ENCODE assay signal across 1 cellular context in genomic region chr14:89650077-89650978, GRCh38.
TF ChIP-seq lines count a peak whose summit lies in the region.

No MANE protein-coding gene starts in this region.

TF ChIP-seq in SK-N-SH, 30 proteins besides CTCF, POLR2A, EP300 and RAD21 (continued from another document):
- TF ChIP-seq IRF3 (IDR thresholded peaks at IDR 0.05; ENCODE audit: low read depth, low read length) (no peak), RXRA (IDR thresholded peaks at IDR 0.05; ENCODE audit: borderline replicate concordance, low read depth) (no peak), PBX3 (IDR thresholded peaks at IDR 0.05) (no peak), USF1 (IDR thresholded peaks at IDR 0.05; ENCODE audit: borderline replicate concordance, low read depth) (no peak), JUND (IDR thresholded peaks at IDR 0.05) (no peak), SIN3A (IDR thresholded peaks at IDR 0.05; ENCODE audit: borderline replicate concordance, low read depth, low read length) (no peak), ZBTB33 (IDR thresholded peaks at IDR 0.05; ENCODE audit: borderline replicate concordance, low read depth) (no peak), ELF1 (IDR thresholded peaks at IDR 0.05) (no peak)
